Comparison of ENCODE assay signal across 26 cellular contexts in genomic region chr5:43354774-43355173, GRCh38. TPM values are rescaled to one million over a fixed set of nuclear protein-coding genes. Genes with fewer than 3 reads are reported as not detected.
"Had no signal": no experiment of that assay in that cellular context is flagged by ENCODE, and none has a peak within 500 bp of the region (broad histone marks: within the 10 kb centered on the region; RNA-seq: fewer than 3 reads in every experiment).

No MANE protein-coding gene starts in this region.

- FAIRE-seq: kidney had no signal

- H3K27ac ChIP-seq: left lung, lower lobe of right lung, ovary, right atrium auricular region, right lobe of liver, tibial nerve, upper lobe of left lung, vagina had no signal

- H3K36me3 Mint-ChIP-seq: natural killer cell treated with Interleukin-12 subunit alpha and Interleukin-12 subunit beta and Interleukin-15 and Interleukin-18, amount 100 ng/mL, for 72 hours; stimulated activated memory B cell treated with anti-CD40 and anti-IgM and Interleukin-4, amounts not matched to agents 10 μg/mL and 1 μg/mL and 100 μg/mL, for 72 hours had no signal

- H3K4me3 Mint-ChIP-seq: mesothelial cell of epicardium; naive thymus-derived CD4-positive, alpha-beta T cell; natural killer cell treated with Interleukin-12 subunit alpha and Interleukin-12 subunit beta and Interleukin-15 and Interleukin-18, amount 100 ng/mL, for 72 hours; stimulated activated memory B cell treated with anti-CD40 and anti-IgM and Interleukin-4, amounts not matched to agents 10 μg/mL and 1 μg/mL and 100 μg/mL, for 72 hours; stimulated activated naive CD8-positive, alpha-beta T cell treated with anti-CD3 and anti-CD28 coated beads, Interleukin-15, amount 100 ng/mL, for 72 hours had no signal

- DNase-seq: hippocampal formation; kidney; left colon; left lung; lower lobe of right lung; mesendoderm; naive thymus-derived CD4-positive, alpha-beta T cell; ovary; right lobe of liver; stimulated activated CD4-positive, alpha-beta T cell treated with anti-CD3 and anti-CD28 coated beads, Interleukin-1b, Interleukin-23, amount 100 ng/mL, for 48 hours; stimulated activated CD4-positive, alpha-beta T cell treated with anti-CD3 and anti-CD28 coated beads, Interleukin-2, amount 100 ng/mL, for 48 hours; stimulated activated CD4-positive, alpha-beta T cell treated with anti-CD3 and anti-CD28 coated beads, Interleukin-4, amount 100 ng/mL, for 4 hours; stimulated activated CD8-positive, alpha-beta memory T cell treated with anti-CD3 and anti-CD28 coated beads, Interleukin-4, amount 100 ng/mL, for 48 hours; stimulated activated naive CD4-positive, alpha-beta T cell treated with Interleukin-2 at 50 U/mL for 16 hours; stimulated activated naive CD8-positive, alpha-beta T cell treated with anti-CD3 and anti-CD28 coated beads, Interleukin-15, amount 100 ng/mL, for 72 hours; substantia nigra; upper lobe of left lung had no signal

- H3K4me2 ChIP-seq: smooth muscle cell had no signal

- H3K27me3 ChIP-seq: left lung, ovary, right atrium auricular region, right lobe of liver, tibial nerve, upper lobe of left lung, vagina had no signal

- H3K4me3 ChIP-seq: left lung, lower lobe of right lung, ovary, right atrium auricular region, right lobe of liver, smooth muscle cell, tibial nerve, upper lobe of left lung, vagina had no signal

- ATAC-seq: left colon; left lung; lower lobe of right lung; naive thymus-derived CD4-positive, alpha-beta T cell; natural killer cell treated with Interleukin-12 subunit alpha and Interleukin-12 subunit beta and Interleukin-15 and Interleukin-18, amount 100 ng/mL, for 72 hours; right lobe of liver; stimulated activated memory B cell treated with anti-CD40 and anti-IgM and Interleukin-4, amounts not matched to agents 10 μg/mL and 1 μg/mL and 100 μg/mL, for 72 hours; stimulated activated naive CD8-positive, alpha-beta T cell treated with anti-CD3 and anti-CD28 coated beads, Interleukin-15, amount 100 ng/mL, for 72 hours had no signal

- H3K4me1 ChIP-seq: left lung, lower lobe of right lung, right atrium auricular region, tibial nerve, upper lobe of left lung, vagina had no signal

- H3K36me3 ChIP-seq: left lung, lower lobe of right lung, ovary, right atrium auricular region, right lobe of liver, tibial nerve, upper lobe of left lung, vagina had no signal

- H3K9me3 Mint-ChIP-seq: natural killer cell treated with Interleukin-12 subunit alpha and Interleukin-12 subunit beta and Interleukin-15 and Interleukin-18, amount 100 ng/mL, for 72 hours had no signal

- H3K27me3 Mint-ChIP-seq: stimulated activated memory B cell treated with anti-CD40 and anti-IgM and Interleukin-4, amounts not matched to agents 10 μg/mL and 1 μg/mL and 100 μg/mL, for 72 hours; stimulated activated naive CD8-positive, alpha-beta T cell treated with anti-CD3 and anti-CD28 coated beads, Interleukin-15, amount 100 ng/mL, for 72 hours had no signal

- H3K9me3 ChIP-seq: ovary, vagina had no signal

- H3K27ac Mint-ChIP-seq: mesothelial cell of epicardium; naive thymus-derived CD4-positive, alpha-beta T cell; natural killer cell treated with Interleukin-12 subunit alpha and Interleukin-12 subunit beta and Interleukin-15 and Interleukin-18, amount 100 ng/mL, for 72 hours; progenitor cell of endocrine pancreas; stimulated activated memory B cell treated with anti-CD40 and anti-IgM and Interleukin-4, amounts not matched to agents 10 μg/mL and 1 μg/mL and 100 μg/mL, for 72 hours; stimulated activated naive CD8-positive, alpha-beta T cell treated with anti-CD3 and anti-CD28 coated beads, Interleukin-15, amount 100 ng/mL, for 72 hours had no signal

- H3K4me1 Mint-ChIP-seq: naive thymus-derived CD4-positive, alpha-beta T cell; stimulated activated memory B cell treated with anti-CD40 and anti-IgM and Interleukin-4, amounts not matched to agents 10 μg/mL and 1 μg/mL and 100 μg/mL, for 72 hours; stimulated activated naive CD8-positive, alpha-beta T cell treated with anti-CD3 and anti-CD28 coated beads, Interleukin-15, amount 100 ng/mL, for 72 hours had no signal

RNA-seq across cellular contexts. Expression of gene CCL28, which starts 57.4 kb away (rescaled TPM):
- total RNA-seq: mesothelial cell of epicardium, progenitor cell of endocrine pancreas had no signal
- polyA plus RNA-seq: neural cell, smooth muscle cell had no signal
